9 cellular contexts compared by ENCODE assay signal in genomic region chr14:65286443-65286842, GRCh38.
DNase-seq lines count a peak whose midpoint lies in the region; TF ChIP-seq lines count a peak whose summit lies in the region.
"Had no signal": no experiment of that assay in that cellular context is flagged by ENCODE, and none has a peak within 500 bp of the region (broad histone marks: within the 10 kb centered on the region; RNA-seq: fewer than 3 reads in every experiment).

No MANE protein-coding gene starts in this region.

- DNase-seq in Daoy (ENCODE audit: low read depth) (peak; percentile 33), HFFc6 (no peak), midbrain (lab: John Stamatoyannopoulos, UW) (peak; percentile 29), osteocyte (ENCODE audit: extremely low spot score, unreplicated experiment) (no peak), G401 (ENCODE audit: low spot score) (no peak), NCI-H2107 (lab: John Stamatoyannopoulos, UW) (no peak)
- no peak for DNase-seq in stimulated activated naive CD4-positive, alpha-beta T cell treated with Interleukin-2 at 50 U/mL for 16 hours (lab: John Stamatoyannopoulos, UW)

- in situ Hi-C loops in G401 (cut with HindIII; ENCODE audit: low sequenced_read_pairs) = no loop called here

- no peak overlapping the region for H3K27ac ChIP-seq in VCaP
- H3K27ac ChIP-seq: neutrophil had no signal

- TF ChIP-seq CTCF in HFFc6 (IDR thresholded peaks at IDR 0.05) (peak; percentile 69), VCaP (conservative IDR thresholded peaks at IDR 0.05) (peak; percentile 34), osteocyte (IDR thresholded peaks at IDR 0.05) (no peak)

- H3K4me3 Mint-ChIP-seq in HFFc6 (no peak overlapping the region), osteocyte (ENCODE audit: unreplicated experiment) (no peak overlapping the region)

- H3K36me3 Mint-ChIP-seq in HFFc6 (ENCODE audit: low read depth) = no peaks in the 10 kb centered on the region
- H3K36me3 Mint-ChIP-seq in osteocyte (ENCODE audit: unreplicated experiment) = no peaks in the 10 kb centered on the region

- H3K9me3 Mint-ChIP-seq in HFFc6 = no peaks in the 10 kb centered on the region
- no peaks in the 10 kb centered on the region for H3K9me3 Mint-ChIP-seq in osteocyte (ENCODE audit: unreplicated experiment)

- H3K4me1 Mint-ChIP-seq in HFFc6 (ENCODE audit: low read depth) = peaks cover 58% of the 10 kb centered on the region
- peaks cover 27% of the 10 kb centered on the region for H3K4me1 Mint-ChIP-seq in osteocyte (ENCODE audit: unreplicated experiment)

- H3K27ac Mint-ChIP-seq in HFFc6 (no peak overlapping the region), osteocyte (ENCODE audit: unreplicated experiment) (no peak overlapping the region)

- no peaks in the 10 kb centered on the region; the same call in 1 of the 2 replicates for H3K27me3 Mint-ChIP-seq in HFFc6 (ENCODE audit: insufficient read depth)
- H3K27me3 Mint-ChIP-seq in osteocyte (ENCODE audit: unreplicated experiment) = no peaks in the 10 kb centered on the region

Comparison
In these comparisons a context has a peak if more than half of its experiments do, and no peak if none do; other contexts are left out.
1. DNase-seq: peak in Daoy (single experiment) and midbrain (single experiment); none in HFFc6 (single experiment), osteocyte (single experiment), G401 (single experiment), NCI-H2107 (single experiment) and stimulated activated naive CD4-positive, alpha-beta T cell treated with Interleukin-2 at 50 U/mL for 16 hours (single experiment).